In genomic region chr17:7088442-7088841, GRCh38 we compare ENCODE assay signal across 11 cellular contexts. TPM values are rescaled to one million over a fixed set of nuclear protein-coding genes. Genes with fewer than 3 reads are reported as not detected.
"Had no signal": no experiment of that assay in that cellular context is flagged by ENCODE, and none has a peak within 500 bp of the region (broad histone marks: within the 10 kb centered on the region; RNA-seq: fewer than 3 reads in every experiment).

No MANE protein-coding gene starts in this region.

RNA-seq across cellular contexts. Expression of gene CLEC10A, which starts 8.4 kb away (rescaled TPM):
- total RNA-seq: activated CD4-positive, alpha-beta memory T cell treated with anti-CD3 and anti-CD28 coated beads for 36 hours; activated CD4-positive, alpha-beta T cell treated with anti-CD3 and anti-CD28 coated beads, Interleukin-2, amount 10 ng/mL, durations not matched to agents 24 days and 14 days; activated CD8-positive, alpha-beta memory T cell treated with anti-CD3 and anti-CD28 coated beads for 36 hours; activated T-helper 1 cell treated with anti-CD3 and anti-CD28 coated beads, Interleukin-12 subunit alpha, Interleukin-12 subunit beta, Interleukin-2, Interleukin-4 antibody, amounts not matched to agents 30 ng/mL and 10 ng/mL and 1 ng/mL, durations not matched to agents 14 hours and 24 hours and 36 hours; chondrocyte; frontal cortex; T-helper 1 cell treated with Interleukin-12 subunit alpha and Interleukin-12 subunit beta and Interleukin-4 antibody, amounts not matched to agents 30 ng/mL and 1 ng/mL, for 36 hours had no signal
- polyA plus RNA-seq: neural cell had no signal

RNA-seq across cellular contexts. Expression of gene ASGR2, which starts 26.2 kb away (rescaled TPM):
- total RNA-seq: activated CD4-positive, alpha-beta memory T cell treated with anti-CD3 and anti-CD28 coated beads for 36 hours; activated CD4-positive, alpha-beta T cell treated with anti-CD3 and anti-CD28 coated beads, Interleukin-2, amount 10 ng/mL, durations not matched to agents 24 days and 14 days; activated CD8-positive, alpha-beta memory T cell treated with anti-CD3 and anti-CD28 coated beads for 36 hours; activated naive CD8-positive, alpha-beta T cell treated with anti-CD3 and anti-CD28 coated beads, Interleukin-2, amount 10 ng/mL, durations not matched to agents 7 days and 5 days; activated T-helper 1 cell treated with anti-CD3 and anti-CD28 coated beads, Interleukin-12 subunit alpha, Interleukin-12 subunit beta, Interleukin-2, Interleukin-4 antibody, amounts not matched to agents 30 ng/mL and 10 ng/mL and 1 ng/mL, durations not matched to agents 14 hours and 24 hours and 36 hours; ascending aorta; chondrocyte; frontal cortex; lung microvascular endothelial cell; T-helper 1 cell treated with Interleukin-12 subunit alpha and Interleukin-12 subunit beta and Interleukin-4 antibody, amounts not matched to agents 30 ng/mL and 1 ng/mL, for 36 hours had no signal
- polyA plus RNA-seq: neural cell had no signal

RNA-seq across cellular contexts. Expression of gene SLC16A11, which starts 44.5 kb away (rescaled TPM):
- total RNA-seq: ascending aorta, frontal cortex had no signal
- polyA plus RNA-seq: neural cell had no signal

RNA-seq across cellular contexts. Expression of gene SLC16A13, which starts 52.6 kb away (rescaled TPM):
- polyA plus RNA-seq: neural cell had no signal
